ENCODE assay signal across 14 cellular contexts in genomic region chr10:123039632-123039930, GRCh38. TPM values are rescaled to one million over a fixed set of nuclear protein-coding genes. Genes with fewer than 3 reads are reported as not detected.
A peak's percentile ranks its signal among the peaks of the same experiment; 100 is the strongest.
DNase-seq lines count a peak whose midpoint lies in the region; ATAC-seq and TF ChIP-seq lines count a peak whose summit lies in the region.
"Had no signal": no experiment of that assay in that cellular context is flagged by ENCODE, and none has a peak within 500 bp of the region (broad histone marks: within the 10 kb centered on the region; RNA-seq: fewer than 3 reads in every experiment).

No MANE protein-coding gene starts in this region.

- H3K27me3 Mint-ChIP-seq in immature natural killer cell (ENCODE audit: low read depth in 3 of 3): no peaks in the 10 kb centered on the region
- H3K27me3 Mint-ChIP-seq in natural killer cell treated with Interleukin-12 subunit alpha and Interleukin-12 subunit beta and Interleukin-15 and Interleukin-18, amount 100 ng/mL, for 72 hours: no peaks in the 10 kb centered on the region
- H3K27me3 Mint-ChIP-seq: CD8-positive, alpha-beta memory T cell had no signal

- TF ChIP-seq CTCF in right lobe of liver (IDR thresholded peaks at IDR 0.05) (no peak), GM13977 (IDR thresholded peaks at IDR 0.05; ENCODE audit: extremely low read depth, insufficient read depth, missing control alignments) (no peak)

- H3K36me3 Mint-ChIP-seq in immature natural killer cell: peaks cover under 1 to 44% (median 11%) of the 10 kb centered on the region in 3 donors
- no peaks in the 10 kb centered on the region for H3K36me3 Mint-ChIP-seq in natural killer cell treated with Interleukin-12 subunit alpha and Interleukin-12 subunit beta and Interleukin-15 and Interleukin-18, amount 100 ng/mL, for 72 hours

- H3K4me1 ChIP-seq in right lobe of liver: peaks cover 0 to 53% (median 11%) of the 10 kb centered on the region in 4 donors
- no peaks in the 10 kb centered on the region for H3K4me1 ChIP-seq in SJCRH30
- H3K4me1 ChIP-seq: BE2C, Caco-2 had no signal

- in situ Hi-C loops in GM13977 (cut with MboI; ENCODE audit: low pct_unique_long_range_greater_than_20kb, low sequenced_read_pairs, unreplicated experiment): no loop called here

- no peaks in the 10 kb centered on the region for H3K9me3 Mint-ChIP-seq in immature natural killer cell
- no peaks in the 10 kb centered on the region for H3K9me3 Mint-ChIP-seq in natural killer cell treated with Interleukin-12 subunit alpha and Interleukin-12 subunit beta and Interleukin-15 and Interleukin-18, amount 100 ng/mL, for 72 hours
- H3K9me3 Mint-ChIP-seq: CD8-positive, alpha-beta memory T cell; GM23338 had no signal

- H3K4me3 ChIP-seq in right lobe of liver (no peak overlapping the region), SJCRH30 (no peak overlapping the region)
- H3K4me3 ChIP-seq: GM23338, K562 had no signal

- H3K36me3 ChIP-seq in right lobe of liver (peaks cover 0 to 18% (median 3%) of the 10 kb centered on the region in 4 donors), SJCRH30 (no peaks in the 10 kb centered on the region)

- ATAC-seq in GM21717 (IDR thresholded peaks at IDR 0.05; ENCODE audit: unreplicated experiment): peak; percentile 24
- ATAC-seq in right lobe of liver: no peak
- ATAC-seq in natural killer cell treated with Interleukin-12 subunit alpha and Interleukin-12 subunit beta and Interleukin-15 and Interleukin-18, amount 100 ng/mL, for 72 hours: no peak
- ATAC-seq: K562 had no signal

- TF ChIP-seq POLR2A in right lobe of liver (IDR thresholded peaks at IDR 0.05): no peak

- H3K4me3 Mint-ChIP-seq in immature natural killer cell: peak overlapping the region; percentile 63 to 75 (median 68)
- peak overlapping the region; percentile 28 for H3K4me3 Mint-ChIP-seq in natural killer cell treated with Interleukin-12 subunit alpha and Interleukin-12 subunit beta and Interleukin-15 and Interleukin-18, amount 100 ng/mL, for 72 hours
- H3K4me3 Mint-ChIP-seq: GM23338 had no signal

- peak overlapping the region in 5 of 6 donors; percentile 3 to 90 (median 82) for H3K27ac Mint-ChIP-seq in immature natural killer cell
- peak overlapping the region in 1 of 2 donors; percentile 48 for H3K27ac Mint-ChIP-seq in natural killer cell treated with Interleukin-12 subunit alpha and Interleukin-12 subunit beta and Interleukin-15 and Interleukin-18, amount 100 ng/mL, for 72 hours
- H3K27ac Mint-ChIP-seq: GM23338 had no signal

- intact Hi-C loops in right lobe of liver (cut with DNase I): no loop called here

- H3K27me3 ChIP-seq in right lobe of liver (no peaks in the 10 kb centered on the region), SJCRH30 (no peaks in the 10 kb centered on the region)
- H3K27me3 ChIP-seq: BE2C had no signal

- H3K9me3 ChIP-seq in right lobe of liver: peaks cover 0 to 2% (median 0%) of the 10 kb centered on the region in 4 donors
- no peaks in the 10 kb centered on the region for H3K9me3 ChIP-seq in SJCRH30 (replicated peaks)
- H3K9me3 ChIP-seq: BE2C, Caco-2 had no signal

- H3K4me1 Mint-ChIP-seq in immature natural killer cell: peaks cover 20 to 27% of the 10 kb centered on the region in 2 donors
- peaks cover 10 to 11% of the 10 kb centered on the region in 2 donors for H3K4me1 Mint-ChIP-seq in natural killer cell treated with Interleukin-12 subunit alpha and Interleukin-12 subunit beta and Interleukin-15 and Interleukin-18, amount 100 ng/mL, for 72 hours (ENCODE audit: low read depth in 2 of 2)

- DNase-seq in immature natural killer cell (no peak), right lobe of liver (no peak), GM13977 (ENCODE audit: low spot score) (no peak), HPDE6-E6E7 (ENCODE audit: extremely low spot score) (no peak), SJCRH30 (no peak), midbrain (lab: John Stamatoyannopoulos, UW) (no peak)
- no peak for DNase-seq in natural killer cell treated with Interleukin-12 subunit alpha and Interleukin-12 subunit beta and Interleukin-15 and Interleukin-18, amount 100 ng/mL, for 72 hours (ENCODE audit: low spot score)
- DNase-seq: BE2C; Caco-2; CD8-positive, alpha-beta memory T cell; H7 had no signal

- H3K27ac ChIP-seq in right lobe of liver: peak overlapping the region; percentile 41 to 95 (median 86)
- no peak overlapping the region for H3K27ac ChIP-seq in SJCRH30

RNA-seq across cellular contexts. Expression of gene ACADSB, which starts 30.8 kb away (rescaled TPM):
- 10 to 100 TPM; 22.7 to 41.7 (median 30.1) TPM for polyA plus RNA-seq in immature natural killer cell
- total RNA-seq in right lobe of liver: 100 to 1,000 TPM in 4 of 6 experiments, 10 to 100 TPM in 2; 73.6 to 591 (median 273) TPM
- total RNA-seq in natural killer cell treated with Interleukin-12 subunit alpha and Interleukin-12 subunit beta and Interleukin-15 and Interleukin-18, amount 100 ng/mL, for 72 hours: 10 to 100 TPM; 15.0 to 24.0 TPM
- 8.0 and 9.6 TPM in 2 replicates for total RNA-seq in SJCRH30 (2014; rRNA removed; shearing (Covaris generic))

RNA-seq across cellular contexts. Expression of gene IKZF5, which starts 31.0 kb away (rescaled TPM):
- polyA plus RNA-seq in immature natural killer cell: 10 to 100 TPM in 2 of 3 donors, 1 to 10 TPM in 1; 5.3 to 16.0 (median 12.2) TPM
- total RNA-seq in right lobe of liver: 10 to 100 TPM in 2 of 6 experiments, 1 to 10 TPM in 4; 4.1 to 15.8 (median 8.3) TPM
- total RNA-seq in natural killer cell treated with Interleukin-12 subunit alpha and Interleukin-12 subunit beta and Interleukin-15 and Interleukin-18, amount 100 ng/mL, for 72 hours: 10 to 100 TPM; 21.4 to 22.1 TPM
- 7.8 and 9.3 TPM in 2 replicates for total RNA-seq in SJCRH30 (2014; rRNA removed; shearing (Covaris generic))

RNA-seq across cellular contexts. Expression of gene PSTK, which starts 59.4 kb away (rescaled TPM):
- 10 to 100 TPM in 1 of 3 donors, 1 to 10 TPM in 2; 8.4 to 15.4 (median 9.5) TPM for polyA plus RNA-seq in immature natural killer cell
- 1 to 10 TPM; 3.0 to 6.9 (median 4.0) TPM for total RNA-seq in right lobe of liver
- total RNA-seq in natural killer cell treated with Interleukin-12 subunit alpha and Interleukin-12 subunit beta and Interleukin-15 and Interleukin-18, amount 100 ng/mL, for 72 hours: 1 to 10 TPM; 3.4 to 3.5 TPM
- 6.8 and 7.9 TPM in 2 replicates for total RNA-seq in SJCRH30 (2014; rRNA removed; shearing (Covaris generic))
